In genomic region chr13:28954810-28955209, GRCh38 we compare ENCODE assay signal across 17 cellular contexts.
DNase-seq lines count a peak whose midpoint lies in the region; ATAC-seq, FAIRE-seq and TF ChIP-seq lines count a peak whose summit lies in the region.
"Had no signal": no experiment of that assay in that cellular context is flagged by ENCODE, and none has a peak within 500 bp of the region (broad histone marks: within the 10 kb centered on the region; RNA-seq: fewer than 3 reads in every experiment).

No MANE protein-coding gene starts in this region.

- POLR2A ChIA-PET in MCF 10A (lab: Yijun Ruan, JAX), result no interaction called here

- no peaks in the 10 kb centered on the region for H3K9me3 ChIP-seq in heart left ventricle
- H3K9me3 ChIP-seq in right cardiac atrium (ENCODE audit: control insufficient read depth, low read length), result no peaks in the 10 kb centered on the region
- H3K9me3 ChIP-seq in small intestine (ENCODE audit: control insufficient read depth, low read depth), result no peaks in the 10 kb centered on the region
- H3K9me3 ChIP-seq: A549, BE2C had no signal

- WGBS in heart left ventricle, 4 donors, result 48 to 62% (median 56%) methylated on average over 5 of the region's 5 CpGs
- WGBS in right cardiac atrium, result 60% methylated on average over 5 of the region's 5 CpGs
- 31 to 62% (median 46%) methylated on average over 5 of the region's 5 CpGs for WGBS in small intestine, 3 donors

- H3K4me1 Mint-ChIP-seq in MCF 10A (ENCODE audit: insufficient read depth, unreplicated experiment), result no peaks in the 10 kb centered on the region
- H3K4me1 Mint-ChIP-seq: H9 had no signal

- H3K4me1 ChIP-seq in heart left ventricle (peaks cover 0 to 30% (median 1%) of the 10 kb centered on the region in 12 donors), right cardiac atrium (ENCODE audit: control insufficient read depth, insufficient read depth, low read length) (no peaks in the 10 kb centered on the region), small intestine (ENCODE audit: control insufficient read depth in 2 of 2, insufficient read depth in 1 of 2, low read depth in 1 of 2, low read length in 1 of 2) (no peaks in the 10 kb centered on the region)
- H3K4me1 ChIP-seq: A549, BE2C had no signal

- no peak for TF ChIP-seq POLR2A in heart left ventricle (IDR thresholded peaks at IDR 0.05)

- ATAC-seq in Right ventricle myocardium superior (ENCODE audit: poor library complexity) (peak; percentile 58), heart left ventricle (peak; percentile 9 to 44 (median 30)), right cardiac atrium (peak; percentile 7 to 35)
- ATAC-seq: A549; CD8-positive, alpha-beta T cell had no signal

- FAIRE-seq in small intestine (lab: Jason Lieb, UNC), result no peak
- FAIRE-seq: A549, GM12892, GM19239 had no signal

- H3K27ac Mint-ChIP-seq in MCF 10A (ENCODE audit: low read depth, unreplicated experiment), result no peak overlapping the region
- H3K27ac Mint-ChIP-seq: CD8-positive, alpha-beta T cell; H9 had no signal

- BruUV-seq in MCF 10A (replicated peaks; lab: Mats Ljungman, UMichigan), result no TSS peak

- intact Hi-C loops in Right ventricle myocardium superior (cut with DNase I) (no loop called here), heart left ventricle (cut with DNase I) (loop anchor here in 5 of 10 donors (5.0 to 10.0 kb wide), 3 partner anchors 130 to 482 kb away; partner anchors contain the start of gene MTUS2 (in 5 of the 5)), right cardiac atrium (cut with DNase I) (loop anchor here in 1 of 4 donors (10.0 kb wide), 1 partner anchor 130 kb away; the partner anchor contains the start of gene MTUS2), MCF 10A (cut with micrococcal nuclease) (no loop called here)

- H3K27ac ChIP-seq in heart left ventricle (peak overlapping the region; percentile 5 to 89 (median 68)), right cardiac atrium (ENCODE audit: low read length) (peak overlapping the region; percentile 55), small intestine (ENCODE audit: low read depth in 1 of 2, low read length in 1 of 2) (no peak overlapping the region)
- H3K27ac ChIP-seq: A549, C4-2B had no signal

- H3K36me3 ChIP-seq in heart left ventricle (no peaks in the 10 kb centered on the region), small intestine (ENCODE audit: control insufficient read depth in 2 of 2, insufficient read depth in 2 of 2, low read length in 2 of 2) (no peaks in the 10 kb centered on the region)
- H3K36me3 ChIP-seq: BE2C had no signal

- H3K27me3 Mint-ChIP-seq in MCF 10A (ENCODE audit: insufficient read depth, unreplicated experiment), result no peaks in the 10 kb centered on the region

- H3K4me3 Mint-ChIP-seq in MCF 10A (ENCODE audit: unreplicated experiment), result no peak overlapping the region
- H3K4me3 Mint-ChIP-seq: CD8-positive, alpha-beta T cell; H9 had no signal

- H3K9me3 Mint-ChIP-seq in MCF 10A (ENCODE audit: unreplicated experiment), result peaks cover 34% of the 10 kb centered on the region
- H3K9me3 Mint-ChIP-seq: CD8-positive, alpha-beta T cell; H9 had no signal

- no peaks in the 10 kb centered on the region for H3K36me3 Mint-ChIP-seq in MCF 10A (ENCODE audit: insufficient read depth, unreplicated experiment)
- H3K36me3 Mint-ChIP-seq: CD8-positive, alpha-beta T cell had no signal

- H3K27me3 ChIP-seq in heart left ventricle (no peaks in the 10 kb centered on the region), right cardiac atrium (ENCODE audit: control insufficient read depth, insufficient read depth) (no peaks in the 10 kb centered on the region), small intestine (ENCODE audit: control insufficient read depth in 2 of 2, insufficient read depth in 2 of 2, low read length in 2 of 2) (no peaks in the 10 kb centered on the region)

- CTCF ChIA-PET in MCF 10A (lab: Yijun Ruan, JAX), result no interaction called here

- H3K4me3 ChIP-seq in heart left ventricle (peak overlapping the region in 1 of 12 donors; percentile 3), right cardiac atrium (ENCODE audit: low read length) (no peak overlapping the region), small intestine (ENCODE audit: low read depth in 1 of 2, low read length in 2 of 2) (no peak overlapping the region)
- H3K4me3 ChIP-seq: A549 had no signal

- no peak for TF ChIP-seq CTCF in heart left ventricle (IDR thresholded peaks at IDR 0.05)
- TF ChIP-seq CTCF in MCF 10A (IDR thresholded peaks at IDR 0.05; ENCODE audit: unreplicated experiment), result no peak

- no peak for DNase-seq in Right ventricle myocardium superior
- DNase-seq in heart left ventricle, result no peak
- DNase-seq in right cardiac atrium, result no peak
- DNase-seq in small intestine, result peak; percentile 10
- DNase-seq in NCI-H82 (lab: John Stamatoyannopoulos, UW), result no peak
- no peak for DNase-seq in MCF 10A (ENCODE audit: unreplicated experiment)
- DNase-seq: BE2C; CD8-positive, alpha-beta T cell; COR-L47; DND-41; GDM1; GOT3; H9 had no signal

Comparison
In these comparisons a context has a peak if more than half of its experiments do, and no peak if none do; other contexts are left out.
1. H3K27ac ChIP-seq: peak in heart left ventricle (12 of 12) and right cardiac atrium (single experiment); none in small intestine (0 of 2).
2. Peak in every context shown above with its lines, with median percentiles within 50 percentile points of each other: ATAC-seq.